ENCODE assay signal across 23 cellular contexts in the genomic region with DNA sequence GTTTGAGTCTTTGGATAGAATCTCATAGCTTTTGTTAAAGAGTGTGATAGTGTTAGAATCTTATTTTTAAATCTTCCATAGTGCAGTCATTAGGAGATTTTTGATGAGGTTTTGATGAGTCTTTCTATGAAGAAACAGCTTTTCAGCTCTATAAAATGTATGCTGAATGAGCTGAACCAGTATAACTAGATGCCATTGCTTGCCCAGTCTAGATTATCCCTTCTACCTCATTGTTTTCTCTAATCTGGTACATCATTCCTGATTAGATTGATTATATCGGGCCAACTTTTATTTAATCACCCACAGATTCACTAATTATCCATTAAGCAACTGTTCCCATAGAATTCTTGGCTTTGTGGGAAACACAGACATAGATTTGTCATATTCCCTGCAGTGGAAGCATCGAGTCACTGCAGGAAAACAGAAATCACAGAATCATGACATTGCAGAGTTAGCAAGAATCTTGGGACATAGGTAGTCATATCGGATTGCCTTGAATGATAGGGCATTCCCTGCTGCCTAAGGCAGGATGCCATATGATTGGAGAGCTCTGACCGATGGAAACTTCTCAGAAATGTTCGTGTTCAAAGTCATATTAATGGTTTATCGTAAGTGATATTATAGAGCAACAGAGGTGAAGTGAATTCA.
DNase-seq lines count a peak whose midpoint lies in the region; ATAC-seq, FAIRE-seq and TF ChIP-seq lines count a peak whose summit lies in the region.
"Had no signal": no experiment of that assay in that cellular context is flagged by ENCODE, and none has a peak within 500 bp of the region (broad histone marks: within the 10 kb centered on the region; RNA-seq: fewer than 3 reads in every experiment).

No MANE protein-coding gene starts in this region.

- H3K9me3 ChIP-seq in astrocyte (ENCODE audit: insufficient read depth, low read depth, low read length): no peaks in the 10 kb centered on the region
- H3K9me3 ChIP-seq: left ventricle myocardium inferior, neutrophil, psoas muscle had no signal

- no peak for TF ChIP-seq POLR2A in GM12892 (IDR thresholded peaks at IDR 0.05; ENCODE audit: low read depth, low read length)

- H2AFZ ChIP-seq in astrocyte (ENCODE audit: low read depth, low read length): no peak overlapping the region

- no peak overlapping the region for H3K4me2 ChIP-seq in astrocyte (ENCODE audit: low read length)

- no peak overlapping the region for H3K27ac ChIP-seq in astrocyte (ENCODE audit: low read depth, low read length)
- H3K27ac ChIP-seq: left ventricle myocardium inferior, neutrophil, psoas muscle had no signal

- H3K4me3 Mint-ChIP-seq in astrocyte (ENCODE audit: unreplicated experiment) (no peak overlapping the region), natural killer cell (no peak overlapping the region)
- H3K4me3 Mint-ChIP-seq in activated T-helper 1 cell treated with anti-CD3 and anti-CD28 coated beads, Interleukin-12 subunit alpha, Interleukin-12 subunit beta, Interleukin-2, Interleukin-4 antibody, amounts not matched to agents 30 ng/mL and 10 ng/mL and 1 ng/mL, durations not matched to agents 14 hours and 24 hours and 36 hours: no peak overlapping the region
- H3K4me3 Mint-ChIP-seq: activated naive CD8-positive, alpha-beta T cell; B cell; immature natural killer cell; stimulated activated naive B cell treated with anti-CD40 and anti-IgM and Interleukin-4, amounts not matched to agents 10 μg/mL and 1 μg/mL and 100 μg/mL, for 72 hours; T-cell had no signal

- no peak overlapping the region for H3K4me3 ChIP-seq in astrocyte (ENCODE audit: insufficient read depth, low read depth, low read length)
- no peak overlapping the region for H3K4me3 ChIP-seq in fibroblast of pulmonary artery (replicated peaks; ENCODE audit: low read depth, low read length)
- H3K4me3 ChIP-seq: GM12878, left ventricle myocardium inferior, psoas muscle had no signal

- no peaks in the 10 kb centered on the region for H3K27me3 Mint-ChIP-seq in astrocyte (ENCODE audit: low read depth, unreplicated experiment)
- H3K27me3 Mint-ChIP-seq in activated T-helper 1 cell treated with anti-CD3 and anti-CD28 coated beads, Interleukin-12 subunit alpha, Interleukin-12 subunit beta, Interleukin-2, Interleukin-4 antibody, amounts not matched to agents 30 ng/mL and 10 ng/mL and 1 ng/mL, durations not matched to agents 14 hours and 24 hours and 36 hours (ENCODE audit: insufficient read depth): no peaks in the 10 kb centered on the region
- no peaks in the 10 kb centered on the region for H3K27me3 Mint-ChIP-seq in natural killer cell (ENCODE audit: low read depth in 2 of 2)
- H3K27me3 Mint-ChIP-seq: activated naive CD8-positive, alpha-beta T cell; stimulated activated naive B cell treated with anti-CD40 and anti-IgM and Interleukin-4, amounts not matched to agents 10 μg/mL and 1 μg/mL and 100 μg/mL, for 72 hours; T-cell had no signal

- no peak overlapping the region for H3K9ac ChIP-seq in astrocyte (ENCODE audit: low read length)

- H3K27ac Mint-ChIP-seq in astrocyte (ENCODE audit: unreplicated experiment) (no peak overlapping the region), natural killer cell (no peak overlapping the region)
- no peak overlapping the region for H3K27ac Mint-ChIP-seq in activated T-helper 1 cell treated with anti-CD3 and anti-CD28 coated beads, Interleukin-12 subunit alpha, Interleukin-12 subunit beta, Interleukin-2, Interleukin-4 antibody, amounts not matched to agents 30 ng/mL and 10 ng/mL and 1 ng/mL, durations not matched to agents 14 hours and 24 hours and 36 hours
- H3K27ac Mint-ChIP-seq: activated naive CD8-positive, alpha-beta T cell; B cell; immature natural killer cell; stimulated activated naive B cell treated with anti-CD40 and anti-IgM and Interleukin-4, amounts not matched to agents 10 μg/mL and 1 μg/mL and 100 μg/mL, for 72 hours; T-cell had no signal

- H4K20me1 ChIP-seq in astrocyte (ENCODE audit: insufficient read depth, low read length): no peaks in the 10 kb centered on the region

- H3K27me3 ChIP-seq in astrocyte (ENCODE audit: insufficient read depth, low read length): no peaks in the 10 kb centered on the region
- H3K27me3 ChIP-seq: neutrophil had no signal

- no peaks in the 10 kb centered on the region for H3K36me3 Mint-ChIP-seq in astrocyte (ENCODE audit: low read depth, unreplicated experiment)
- H3K36me3 Mint-ChIP-seq in activated T-helper 1 cell treated with anti-CD3 and anti-CD28 coated beads, Interleukin-12 subunit alpha, Interleukin-12 subunit beta, Interleukin-2, Interleukin-4 antibody, amounts not matched to agents 30 ng/mL and 10 ng/mL and 1 ng/mL, durations not matched to agents 14 hours and 24 hours and 36 hours (ENCODE audit: low read depth): no peaks in the 10 kb centered on the region
- no peaks in the 10 kb centered on the region for H3K36me3 Mint-ChIP-seq in natural killer cell
- H3K36me3 Mint-ChIP-seq: activated naive CD8-positive, alpha-beta T cell; stimulated activated naive B cell treated with anti-CD40 and anti-IgM and Interleukin-4, amounts not matched to agents 10 μg/mL and 1 μg/mL and 100 μg/mL, for 72 hours; T-cell had no signal

- intact Hi-C loops in activated T-helper 1 cell treated with anti-CD3 and anti-CD28 coated beads, Interleukin-12 subunit alpha, Interleukin-12 subunit beta, Interleukin-2, Interleukin-4 antibody, amounts not matched to agents 30 ng/mL and 10 ng/mL and 1 ng/mL, durations not matched to agents 14 hours and 24 hours and 36 hours (cut with micrococcal nuclease): no loop called here
- intact Hi-C loops in natural killer cell (cut with micrococcal nuclease): no loop called here

- peaks cover 10% of the 10 kb centered on the region for H3K4me1 ChIP-seq in astrocyte (ENCODE audit: insufficient read depth, low read length)
- H3K4me1 ChIP-seq: left ventricle myocardium inferior, psoas muscle had no signal

- TF ChIP-seq CTCF in astrocyte (IDR thresholded peaks at IDR 0.05; ENCODE audit: insufficient read depth, low read depth, low read length) (no peak), fibroblast of pulmonary artery (IDR thresholded peaks at IDR 0.05; ENCODE audit: low read length, missing control alignments) (no peak), natural killer cell (IDR thresholded peaks at IDR 0.05) (no peak)

- H3K4me1 Mint-ChIP-seq in astrocyte (ENCODE audit: low read depth, unreplicated experiment) (peaks cover 19% of the 10 kb centered on the region), natural killer cell (no peaks in the 10 kb centered on the region)
- no peaks in the 10 kb centered on the region for H3K4me1 Mint-ChIP-seq in activated T-helper 1 cell treated with anti-CD3 and anti-CD28 coated beads, Interleukin-12 subunit alpha, Interleukin-12 subunit beta, Interleukin-2, Interleukin-4 antibody, amounts not matched to agents 30 ng/mL and 10 ng/mL and 1 ng/mL, durations not matched to agents 14 hours and 24 hours and 36 hours (ENCODE audit: low read depth)
- H3K4me1 Mint-ChIP-seq: B cell; immature natural killer cell; stimulated activated naive B cell treated with anti-CD40 and anti-IgM and Interleukin-4, amounts not matched to agents 10 μg/mL and 1 μg/mL and 100 μg/mL, for 72 hours; T-cell had no signal

- DNase-seq in HT1080 (ENCODE audit: low read depth): peak; percentile 45
- DNase-seq in astrocyte (ENCODE audit: low read depth): no peak
- peak; percentile 4 for DNase-seq in fibroblast of pulmonary artery (ENCODE audit: low read depth)
- DNase-seq in urothelium cell line (ENCODE audit: low spot score): peak; percentile 13
- DNase-seq in activated T-helper 1 cell treated with anti-CD3 and anti-CD28 coated beads, Interleukin-12 subunit alpha, Interleukin-12 subunit beta, Interleukin-2, Interleukin-4 antibody, amounts not matched to agents 30 ng/mL and 10 ng/mL and 1 ng/mL, durations not matched to agents 14 hours and 24 hours and 36 hours (ENCODE audit: low spot score): no peak
- no peak for DNase-seq in natural killer cell
- no peak for DNase-seq in GM12892 (ENCODE audit: insufficient read length)
- DNase-seq: activated T-cell treated with anti-CD3 and anti-CD28 coated beads, Interleukin-2, amount 50 U/mL, for 48 hours; immature natural killer cell; left ventricle myocardium inferior; NCI-H1092 treated with DMSO at 0.1 percent for 48 hours; NCI-H2029; NCI-H345; psoas muscle; SHP77 treated with DMSO at 0.1 percent for 48 hours; small intestine; stimulated activated naive B cell treated with anti-CD40 and anti-IgM and Interleukin-4, amounts not matched to agents 10 μg/mL and 1 μg/mL and 100 μg/mL, for 72 hours; T-cell had no signal

- H3K9me3 Mint-ChIP-seq in astrocyte (ENCODE audit: unreplicated experiment) (no peaks in the 10 kb centered on the region), natural killer cell (peaks cover 8 to 9% of the 10 kb centered on the region in 2 donors)
- peaks cover 13% of the 10 kb centered on the region for H3K9me3 Mint-ChIP-seq in activated T-helper 1 cell treated with anti-CD3 and anti-CD28 coated beads, Interleukin-12 subunit alpha, Interleukin-12 subunit beta, Interleukin-2, Interleukin-4 antibody, amounts not matched to agents 30 ng/mL and 10 ng/mL and 1 ng/mL, durations not matched to agents 14 hours and 24 hours and 36 hours

- H3K79me2 ChIP-seq in astrocyte (ENCODE audit: insufficient read depth, low read length): no peaks in the 10 kb centered on the region

- H3K36me3 ChIP-seq in astrocyte (ENCODE audit: insufficient read depth, low read length): no peaks in the 10 kb centered on the region
- H3K36me3 ChIP-seq: left ventricle myocardium inferior, neutrophil had no signal

- no peak for ATAC-seq in natural killer cell
- ATAC-seq: GM12878; HepG2; psoas muscle; stimulated activated naive B cell treated with anti-CD40 and anti-IgM and Interleukin-4, amounts not matched to agents 10 μg/mL and 1 μg/mL and 100 μg/mL, for 72 hours; T-cell had no signal

- FAIRE-seq in astrocyte (lab: Jason Lieb, UNC): peak; percentile 47
- no peak for FAIRE-seq in urothelium cell line (lab: Jason Lieb, UNC)
- no peak for FAIRE-seq in GM12892 (lab: Jason Lieb, UNC)
- FAIRE-seq: GM12878, HepG2, small intestine had no signal

Comparison
In these comparisons a context has a peak if more than half of its experiments do, and no peak if none do; other contexts are left out.
1. DNase-seq: peak in HT1080 (single experiment), fibroblast of pulmonary artery (single experiment) and urothelium cell line (single experiment); none in astrocyte (single experiment), activated T-helper 1 cell treated with anti-CD3 and anti-CD28 coated beads, Interleukin-12 subunit alpha, Interleukin-12 subunit beta, Interleukin-2, Interleukin-4 antibody, amounts not matched to agents 30 ng/mL and 10 ng/mL and 1 ng/mL, durations not matched to agents 14 hours and 24 hours and 36 hours (single experiment), natural killer cell (single experiment) and GM12892 (single experiment).